Comparison of ENCODE assay signal across 16 cellular contexts in genomic region chr1:210531475-210532222, GRCh38.
"Had no signal": no experiment of that assay in that cellular context is flagged by ENCODE, and none has a peak within 500 bp of the region (broad histone marks: within the 10 kb centered on the region; RNA-seq: fewer than 3 reads in every experiment).

No MANE protein-coding gene starts in this region.

- ATAC-seq: gastrocnemius medialis; natural killer cell; psoas muscle; right cardiac atrium; stimulated activated effector memory CD8-positive, alpha-beta T cell treated with anti-CD3 and anti-CD28 coated beads, Interleukin-12 subunit alpha, Interleukin-12 subunit beta, amount 100 ng/mL, for 72 hours had no signal

- DNase-seq: effector memory CD4-positive, alpha-beta T cell; gastrocnemius medialis; head of caudate nucleus; natural killer cell; occipital lobe; ovary; posterior cingulate gyrus; psoas muscle; right cardiac atrium; sigmoid colon; stimulated activated CD4-positive, alpha-beta T cell treated with anti-CD3 and anti-CD28 coated beads, Interleukin-2, amount 100 ng/mL, for 24 hours; stimulated activated CD4-positive, alpha-beta T cell treated with anti-CD3 and anti-CD28 coated beads, Interleukin-4, amount 100 ng/mL, for 24 hours; stimulated activated naive CD4-positive, alpha-beta T cell treated with Interleukin-2 at 50 U/mL for 16 hours; stomach; thyroid gland had no signal
